In the genomic region with DNA sequence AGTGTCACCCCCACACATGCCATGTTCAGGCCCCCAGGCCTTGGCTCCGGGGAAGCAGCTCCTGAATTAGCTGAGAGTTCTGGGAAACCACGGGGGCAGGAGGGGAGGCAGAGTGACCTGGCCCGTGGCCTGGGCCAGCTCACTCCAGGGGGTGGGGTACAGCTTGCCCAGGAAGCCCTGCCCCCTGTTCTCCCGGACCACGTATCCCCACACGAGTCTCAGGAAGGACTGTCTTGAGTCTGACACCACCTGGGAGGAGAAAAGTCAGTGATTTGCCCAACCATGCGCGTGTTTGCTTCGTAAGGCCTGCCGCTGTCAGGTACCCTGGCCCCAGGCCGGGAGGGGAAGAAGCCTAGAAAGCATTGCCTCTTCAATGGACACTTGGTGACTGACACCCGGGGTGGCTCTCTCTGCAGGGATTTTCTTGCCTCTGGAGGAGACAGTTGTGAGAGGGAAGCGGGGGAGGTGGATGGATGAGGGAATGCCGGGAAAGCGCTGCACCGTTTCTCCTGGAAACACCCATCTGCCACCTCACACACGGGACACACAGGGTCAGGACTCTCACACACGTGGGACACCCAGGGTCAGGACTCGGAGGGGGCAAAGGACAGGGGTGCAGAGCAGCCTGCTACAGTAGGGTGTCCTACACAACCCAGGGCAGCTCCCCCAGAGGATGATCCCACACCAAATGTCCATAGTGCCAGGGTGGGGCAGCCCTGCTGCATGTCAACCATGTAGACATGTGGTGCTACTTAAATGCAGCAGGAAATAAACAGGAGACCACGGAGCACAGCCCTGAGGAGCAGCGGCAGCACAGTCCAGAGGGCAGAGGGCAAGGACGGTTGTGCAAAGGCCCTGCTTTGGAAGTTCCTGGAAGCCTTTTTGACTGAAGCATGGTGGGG, we compare ENCODE assay signal across 10 cellular contexts. TPM values are rescaled to one million over a fixed set of nuclear protein-coding genes. Genes with fewer than 3 reads are reported as not detected.
DNase-seq lines count a peak whose midpoint lies in the region; ATAC-seq and TF ChIP-seq lines count a peak whose summit lies in the region.
"Had no signal": no experiment of that assay in that cellular context is flagged by ENCODE, and none has a peak within 500 bp of the region (broad histone marks: within the 10 kb centered on the region; RNA-seq: fewer than 3 reads in every experiment).

No MANE protein-coding gene starts in this region.

- H3K36me3 ChIP-seq in gastroesophageal sphincter (no peaks in the 10 kb centered on the region), neural progenitor cell (no peaks in the 10 kb centered on the region), mucosa of descending colon (ENCODE audit: low read depth) (no peaks in the 10 kb centered on the region)

- peaks cover 48% of the 10 kb centered on the region for H3K4me1 Mint-ChIP-seq in neural progenitor cell

- H3K9me3 ChIP-seq in gastroesophageal sphincter (no peaks in the 10 kb centered on the region), neural progenitor cell (ENCODE audit: low read depth) (no peaks in the 10 kb centered on the region), mucosa of descending colon (no peaks in the 10 kb centered on the region)

- no peak overlapping the region for H3K9ac ChIP-seq in neural progenitor cell

- 33 to 38% methylated on average over 3 of the region's 22 CpGs for WGBS in gastroesophageal sphincter (ENCODE audit: low coverage in 1 of 2), 2 donors

- H3K27ac ChIP-seq in gastroesophageal sphincter (peak overlapping the region; percentile 90 to 97 (median 96)), neural progenitor cell (no peak overlapping the region)

- TF ChIP-seq CTCF in gastroesophageal sphincter (IDR thresholded peaks at IDR 0.05) (no peak), neural progenitor cell (IDR thresholded peaks at IDR 0.05) (no peak), mucosa of descending colon (IDR thresholded peaks at IDR 0.05) (no peak)

- H3K9me3 Mint-ChIP-seq in neural progenitor cell = peaks cover 2% of the 10 kb centered on the region
- H3K9me3 Mint-ChIP-seq: activated naive CD4-positive, alpha-beta T cell treated with anti-CD3 and anti-CD28 coated beads, Interleukin-2, amount 10 ng/mL, durations not matched to agents 7 days and 5 days had no signal

- peak overlapping the region in 1 of 2 donors; percentile 0 for H3K4me3 ChIP-seq in gastroesophageal sphincter
- H3K4me3 ChIP-seq in neural progenitor cell = no peak overlapping the region
- no peak overlapping the region for H3K4me3 ChIP-seq in mucosa of descending colon

- H3K27me3 ChIP-seq in gastroesophageal sphincter (peaks cover 8% of the 10 kb centered on the region), neural progenitor cell (peaks cover 33% of the 10 kb centered on the region)

- H2AFZ ChIP-seq in neural progenitor cell (replicated peaks) = no peak overlapping the region

- no peaks in the 10 kb centered on the region for H3K79me2 ChIP-seq in neural progenitor cell (ENCODE audit: low read depth)

- H3K4me2 ChIP-seq in neural progenitor cell = no peak overlapping the region

- no peaks in the 10 kb centered on the region for H3K36me3 Mint-ChIP-seq in neural progenitor cell

- peaks cover 8 to 99% (median 34%) of the 10 kb centered on the region in 3 donors for H3K4me1 ChIP-seq in gastroesophageal sphincter
- H3K4me1 ChIP-seq in neural progenitor cell = peaks cover 7% of the 10 kb centered on the region
- H3K4me1 ChIP-seq in mucosa of descending colon (ENCODE audit: low read depth) = peaks cover 26% of the 10 kb centered on the region

- H3K27me3 Mint-ChIP-seq in neural progenitor cell (ENCODE audit: insufficient read depth, low read depth) = peaks cover 20% of the 10 kb centered on the region

- TF ChIP-seq POLR2A in gastroesophageal sphincter (IDR thresholded peaks at IDR 0.05) = no peak

- no peak for TF ChIP-seq EP300 in gastroesophageal sphincter (IDR thresholded peaks at IDR 0.05)

- H3F3A ChIP-seq in neural progenitor cell (ENCODE audit: low read depth) = peaks cover 7% of the 10 kb centered on the region

- peaks cover 7% of the 10 kb centered on the region for H4K20me1 ChIP-seq in neural progenitor cell (ENCODE audit: low read depth)

- DNase-seq in activated effector memory CD4-positive, alpha-beta T cell treated with anti-CD3 and anti-CD28 coated beads, Interleukin-2, amount 50 U/mL, for 16 hours = peak; percentile 51
- DNase-seq in activated effector memory CD4-positive, alpha-beta T cell treated with Interleukin-2 at 50 U/mL for 16 hours = no peak
- DNase-seq in neural progenitor cell (ENCODE audit: low spot score) (no peak), germinal center (ENCODE audit: low spot score) (no peak), mucosa of descending colon (no peak)
- DNase-seq: activated naive CD4-positive, alpha-beta T cell treated with anti-CD3 and anti-CD28 coated beads, Interleukin-2, amount 10 ng/mL, durations not matched to agents 7 days and 5 days; NCI-H1694 had no signal

- H3K4me3 Mint-ChIP-seq in neural progenitor cell = no peak overlapping the region
- H3K4me3 Mint-ChIP-seq: activated naive CD4-positive, alpha-beta T cell treated with anti-CD3 and anti-CD28 coated beads, Interleukin-2, amount 10 ng/mL, durations not matched to agents 7 days and 5 days had no signal

- ATAC-seq in gastroesophageal sphincter = peak; percentile 0
- no peak for ATAC-seq in HG03520 (IDR thresholded peaks at IDR 0.05; ENCODE audit: unreplicated experiment)
- ATAC-seq in mucosa of descending colon = no peak
- ATAC-seq in GM21515 (IDR thresholded peaks at IDR 0.05; ENCODE audit: unreplicated experiment) = no peak

- intact Hi-C loops in mucosa of descending colon (cut with DNase I, micrococcal nuclease) = no loop called here

- H3K27ac Mint-ChIP-seq in neural progenitor cell = peak overlapping the region; percentile 84
- H3K27ac Mint-ChIP-seq: activated naive CD4-positive, alpha-beta T cell treated with anti-CD3 and anti-CD28 coated beads, Interleukin-2, amount 10 ng/mL, durations not matched to agents 7 days and 5 days had no signal

RNA-seq across cellular contexts. Expression of a gene that starts 4.9 kb away (rescaled TPM):
- total RNA-seq in gastroesophageal sphincter = 100 to 1,000 TPM; 213 to 355 (median 286) TPM
- not detected in 2 replicates for total RNA-seq in neural progenitor cell (ENCODE audit: low replicate concordance)
- 100 to 1,000 TPM in 1 of 3 donors, 10 to 100 TPM in 1, 1 to 10 TPM in 1; 4.9 to 154 (median 10.9) TPM for total RNA-seq in mucosa of descending colon
